In the genomic region with DNA sequence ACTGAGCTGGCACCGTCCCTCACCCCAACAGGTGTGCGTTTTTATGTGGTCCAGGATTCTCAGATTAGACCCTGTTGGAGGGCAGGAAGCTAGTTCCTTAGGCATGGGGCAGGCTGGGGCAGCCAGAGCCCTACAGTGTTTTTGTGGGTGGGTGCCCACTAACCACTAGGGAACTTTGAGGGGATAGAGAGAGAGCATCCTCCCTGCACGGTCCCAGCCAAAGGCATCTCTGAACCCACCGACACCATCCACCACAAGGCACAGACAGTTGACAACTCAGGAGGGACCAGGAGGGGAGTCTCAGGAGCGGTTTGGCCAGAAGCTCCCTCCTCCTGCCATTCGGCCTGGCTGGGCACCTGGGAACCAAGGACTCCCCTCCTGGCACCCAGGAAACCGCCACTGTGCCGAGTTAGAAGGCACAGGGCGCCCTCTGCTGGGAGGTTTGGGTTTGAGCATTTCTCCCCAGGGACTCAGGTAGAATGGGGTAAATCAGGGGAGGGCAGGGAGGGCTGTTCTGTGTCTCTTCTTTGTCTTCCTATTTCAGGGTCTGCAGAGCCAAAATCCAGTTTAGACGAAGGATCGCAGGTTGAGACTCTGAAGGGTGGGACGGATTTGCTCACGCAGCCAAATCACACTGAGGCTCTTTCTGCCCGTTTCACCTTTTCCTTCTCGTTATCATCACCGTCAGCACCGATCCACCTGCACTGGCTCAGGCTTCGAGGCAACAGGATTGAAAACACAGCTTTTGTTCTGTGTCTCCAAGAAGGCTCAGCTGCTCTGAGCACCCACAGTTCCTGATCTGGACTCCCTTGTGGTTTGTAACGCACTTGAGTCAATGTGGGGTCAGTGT, we compare ENCODE assay signal across 8 cellular contexts.
A peak's percentile ranks its signal among the peaks of the same experiment; 100 is the strongest.
DNase-seq lines count a peak whose midpoint lies in the region; ATAC-seq and TF ChIP-seq lines count a peak whose summit lies in the region.

No MANE protein-coding gene starts in this region.

- DNase-seq in AG20443 (ENCODE audit: low spot score) = peak; percentile 59
- DNase-seq in H4 (ENCODE audit: low spot score) = peak; percentile 26
- DNase-seq in RKO (ENCODE audit: low spot score) = peak; percentile 26
- DNase-seq in activated T-helper 9 cell treated with anti-CD3 and anti-CD28 coated beads, Interleukin-2, amount 50 U/mL, for 16 hours (ENCODE audit: low read depth) = peak; percentile 29
- peak; percentile 51 to 89 for DNase-seq in cardiac muscle cell (ENCODE audit: low read depth in 1 of 2, low spot score in 1 of 2)
- DNase-seq in stimulated activated CD4-positive, alpha-beta T cell treated with anti-CD3 and anti-CD28 coated beads, Interleukin-12 subunit alpha, Interleukin-12 subunit beta, amount 100 ng/mL, for 24 hours (ENCODE audit: low read depth in 2 of 2) = peak; percentile 23 to 59

- ATAC-seq in GM19395 (IDR thresholded peaks at IDR 0.05; ENCODE audit: unreplicated experiment) (no peak), HG03378 (IDR thresholded peaks at IDR 0.05; ENCODE audit: unreplicated experiment) (no peak)

- H3K36me3 ChIP-seq in cardiac muscle cell = no peaks in the 10 kb centered on the region

- no peak overlapping the region for H3K27ac ChIP-seq in cardiac muscle cell

- no peak overlapping the region for H3K4me3 ChIP-seq in cardiac muscle cell

- H3K27me3 ChIP-seq in cardiac muscle cell = no peaks in the 10 kb centered on the region

- peaks cover 25% of the 10 kb centered on the region for H3K4me1 ChIP-seq in cardiac muscle cell (ENCODE audit: low read depth)

- TF ChIP-seq CTCF in cardiac muscle cell (IDR thresholded peaks at IDR 0.05; ENCODE audit: low read depth, low read length) = peak; percentile 80

- no peaks in the 10 kb centered on the region for H3K9me3 ChIP-seq in cardiac muscle cell (ENCODE audit: low read depth)
